ENCODE assay signal across 13 cellular contexts in the genomic region with DNA sequence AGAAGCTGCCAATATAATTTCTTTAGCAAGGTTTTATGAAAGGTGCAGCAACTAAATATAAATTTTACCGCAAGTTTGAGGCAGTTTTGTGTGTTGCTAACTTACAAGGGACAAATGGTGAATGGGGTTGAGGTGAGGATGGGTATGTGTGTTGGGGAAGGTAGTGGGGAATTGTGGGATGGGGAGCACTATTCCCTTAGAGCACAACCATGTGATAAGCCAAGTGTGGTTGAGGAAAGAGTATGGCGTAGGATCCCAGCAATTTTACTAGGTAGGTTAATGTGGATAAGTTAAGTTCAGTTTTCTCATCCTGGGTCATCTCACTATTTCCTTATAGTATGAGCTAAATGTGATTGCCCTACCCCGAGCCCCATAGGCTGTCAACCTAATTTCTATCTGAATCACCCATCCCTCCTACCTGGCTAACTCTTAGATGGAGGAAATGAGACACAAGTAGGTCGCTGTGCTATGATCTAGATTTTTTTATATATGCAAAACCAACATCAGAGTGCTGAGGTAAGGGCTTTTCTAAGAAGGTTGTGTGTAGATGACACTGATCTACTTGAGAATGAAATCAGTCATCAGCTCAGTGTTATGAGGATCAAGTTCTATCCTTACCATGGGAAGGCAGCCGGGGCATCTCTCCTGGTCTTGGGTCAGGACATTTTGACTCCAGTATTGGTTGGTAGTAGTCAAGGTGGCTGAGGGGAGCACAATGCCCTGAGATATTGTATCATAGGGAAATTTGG. TPM values are rescaled to one million over a fixed set of nuclear protein-coding genes. Genes with fewer than 3 reads are reported as not detected.
DNase-seq lines count a peak whose midpoint lies in the region; ATAC-seq and TF ChIP-seq lines count a peak whose summit lies in the region.
"Had no signal": no experiment of that assay in that cellular context is flagged by ENCODE, and none has a peak within 500 bp of the region (broad histone marks: within the 10 kb centered on the region; RNA-seq: fewer than 3 reads in every experiment).

No MANE protein-coding gene starts in this region.

- TF ChIP-seq EP300 in esophagus muscularis mucosa (IDR thresholded peaks at IDR 0.05) = no peak

- peak in 2 of 3 donors; percentile 54 to 87 for DNase-seq in CD4-positive, CD25-positive, alpha-beta regulatory T cell
- DNase-seq in GM13977 (ENCODE audit: low spot score) (peak; percentile 37), esophagus muscularis mucosa (ENCODE audit: extremely low spot score) (peak; percentile 57), GM13976 (ENCODE audit: low spot score) (no peak), smooth muscle cell (lab: John Stamatoyannopoulos, UW; ENCODE audit: unreplicated experiment) (no peak), hepatocyte (ENCODE audit: low spot score) (no peak)
- DNase-seq in activated CD4-positive, alpha-beta T cell treated with anti-CD3 and anti-CD28 coated beads, Interleukin-2, amount 10 ng/mL, durations not matched to agents 24 days and 14 days = peak; percentile 78
- DNase-seq: foreskin keratinocyte, islet precursor cell, NCI-H2029, SIG-M5, substantia nigra had no signal

- no peaks in the 10 kb centered on the region for H3K79me2 ChIP-seq in smooth muscle cell (ENCODE audit: low read depth)
- H3K79me2 ChIP-seq in hepatocyte = no peaks in the 10 kb centered on the region

- H2AFZ ChIP-seq in smooth muscle cell (ENCODE audit: low read depth) (no peak overlapping the region), hepatocyte (no peak overlapping the region)

- peaks cover 77% of the 10 kb centered on the region for H3K4me1 ChIP-seq in CD4-positive, CD25-positive, alpha-beta regulatory T cell (ENCODE audit: control insufficient read depth, insufficient read depth, low read length, poor library complexity, severe bottlenecking)
- H3K4me1 ChIP-seq in esophagus muscularis mucosa (no peaks in the 10 kb centered on the region), smooth muscle cell (ENCODE audit: low read depth) (no peaks in the 10 kb centered on the region), hepatocyte (ENCODE audit: insufficient read depth) (no peaks in the 10 kb centered on the region)
- H3K4me1 ChIP-seq: foreskin keratinocyte had no signal

- no peak for TF ChIP-seq CTCF in GM13977 (IDR thresholded peaks at IDR 0.05; ENCODE audit: extremely low read depth, insufficient read depth, missing control alignments)
- TF ChIP-seq CTCF in esophagus muscularis mucosa (IDR thresholded peaks at IDR 0.05) = no peak
- TF ChIP-seq CTCF in GM13976 (IDR thresholded peaks at IDR 0.05; ENCODE audit: borderline replicate concordance, control extremely low read depth, extremely low read depth, insufficient read depth, missing control alignments) = no peak
- no peak for TF ChIP-seq CTCF in smooth muscle cell (IDR thresholded peaks at IDR 0.05; ENCODE audit: borderline replicate concordance, insufficient read depth, poor library complexity, severe bottlenecking)
- TF ChIP-seq CTCF in hepatocyte (IDR thresholded peaks at IDR 0.05; ENCODE audit: poor library complexity) = no peak

- in situ Hi-C loops in GM13977 (cut with MboI; ENCODE audit: low pct_unique_long_range_greater_than_20kb, low sequenced_read_pairs, unreplicated experiment) (no loop called here), GM13976 (cut with MboI; ENCODE audit: low sequenced_read_pairs, unreplicated experiment) (no loop called here)

- H3K4me2 ChIP-seq in smooth muscle cell (no peak overlapping the region), hepatocyte (no peak overlapping the region)

- no peak overlapping the region for H3K9ac ChIP-seq in smooth muscle cell (ENCODE audit: low read depth)

- H3K27ac Mint-ChIP-seq in CD4-positive, CD25-positive, alpha-beta regulatory T cell = peak overlapping the region; percentile 92 to 98 (median 94)
- H3K27ac Mint-ChIP-seq in activated CD4-positive, alpha-beta T cell treated with anti-CD3 and anti-CD28 coated beads, Interleukin-2, amount 10 ng/mL, durations not matched to agents 24 days and 14 days = peak overlapping the region; percentile 99

- no peaks in the 10 kb centered on the region for H3K9me2 ChIP-seq in hepatocyte (replicated peaks; ENCODE audit: insufficient read depth)

- H4K20me1 ChIP-seq in smooth muscle cell (ENCODE audit: low read depth) (no peaks in the 10 kb centered on the region), hepatocyte (ENCODE audit: insufficient read depth, poor library complexity, severe bottlenecking) (no peaks in the 10 kb centered on the region)

- no peak for TF ChIP-seq POLR2A in esophagus muscularis mucosa (IDR thresholded peaks at IDR 0.05; ENCODE audit: low read depth)

- H3K36me3 Mint-ChIP-seq in CD4-positive, CD25-positive, alpha-beta regulatory T cell = peaks cover 59% of the 10 kb centered on the region
- H3K36me3 Mint-ChIP-seq in activated CD4-positive, alpha-beta T cell treated with anti-CD3 and anti-CD28 coated beads, Interleukin-2, amount 10 ng/mL, durations not matched to agents 24 days and 14 days (ENCODE audit: low read depth) = peaks cover 90% of the 10 kb centered on the region

- peak; percentile 83 to 85 for ATAC-seq in CD4-positive, CD25-positive, alpha-beta regulatory T cell (ENCODE audit: low read depth in 2 of 2)
- ATAC-seq: foreskin keratinocyte had no signal

- H3K4me1 Mint-ChIP-seq in CD4-positive, CD25-positive, alpha-beta regulatory T cell = peaks cover 50 to 92% (median 80%) of the 10 kb centered on the region in 4 donors
- H3K4me1 Mint-ChIP-seq in activated CD4-positive, alpha-beta T cell treated with anti-CD3 and anti-CD28 coated beads, Interleukin-2, amount 10 ng/mL, durations not matched to agents 24 days and 14 days = peaks cover 83% of the 10 kb centered on the region

- H3K36me3 ChIP-seq in CD4-positive, CD25-positive, alpha-beta regulatory T cell (ENCODE audit: control insufficient read depth, insufficient read depth, low read length) = peaks cover 34% of the 10 kb centered on the region
- H3K36me3 ChIP-seq in esophagus muscularis mucosa = no peaks in the 10 kb centered on the region
- no peaks in the 10 kb centered on the region for H3K36me3 ChIP-seq in smooth muscle cell (ENCODE audit: low read depth)
- H3K36me3 ChIP-seq in hepatocyte (replicated peaks; ENCODE audit: insufficient read depth, low read depth) = no peaks in the 10 kb centered on the region

- no peaks in the 10 kb centered on the region for H3K27me3 Mint-ChIP-seq in CD4-positive, CD25-positive, alpha-beta regulatory T cell
- H3K27me3 Mint-ChIP-seq in activated CD4-positive, alpha-beta T cell treated with anti-CD3 and anti-CD28 coated beads, Interleukin-2, amount 10 ng/mL, durations not matched to agents 24 days and 14 days = no peaks in the 10 kb centered on the region

- H3K27ac ChIP-seq in CD4-positive, CD25-positive, alpha-beta regulatory T cell (ENCODE audit: insufficient read depth, low read length, poor library complexity, severe bottlenecking) = peak overlapping the region; percentile 99
- no peak overlapping the region for H3K27ac ChIP-seq in esophagus muscularis mucosa (replicated peaks in 1 of 4)
- H3K27ac ChIP-seq in smooth muscle cell (ENCODE audit: low read depth) = no peak overlapping the region
- H3K27ac ChIP-seq in hepatocyte = no peak overlapping the region
- H3K27ac ChIP-seq: foreskin keratinocyte had no signal

- intact Hi-C loops in activated CD4-positive, alpha-beta T cell treated with anti-CD3 and anti-CD28 coated beads, Interleukin-2, amount 10 ng/mL, durations not matched to agents 24 days and 14 days (cut with micrococcal nuclease) = loop anchor here (1.0 to 10.0 kb wide), 7 partner anchors 16 to 698 kb away; a partner anchor contains a TSS
- intact Hi-C loops in esophagus muscularis mucosa (cut with DNase I) = no loop called here

- no peaks in the 10 kb centered on the region for H3F3A ChIP-seq in smooth muscle cell (ENCODE audit: low read depth)

- H3K27me3 ChIP-seq in CD4-positive, CD25-positive, alpha-beta regulatory T cell (ENCODE audit: control insufficient read depth, insufficient read depth, low read length) = no peaks in the 10 kb centered on the region
- H3K27me3 ChIP-seq in esophagus muscularis mucosa (no peaks in the 10 kb centered on the region), smooth muscle cell (ENCODE audit: low read depth) (no peaks in the 10 kb centered on the region), hepatocyte (no peaks in the 10 kb centered on the region)

- no peaks in the 10 kb centered on the region for H3K9me3 ChIP-seq in CD4-positive, CD25-positive, alpha-beta regulatory T cell (ENCODE audit: control insufficient read depth in 2 of 2, low read length in 2 of 2)
- H3K9me3 ChIP-seq in esophagus muscularis mucosa (no peaks in the 10 kb centered on the region), smooth muscle cell (replicated peaks; ENCODE audit: low read depth) (no peaks in the 10 kb centered on the region), hepatocyte (ENCODE audit: low read depth) (no peaks in the 10 kb centered on the region)

- WGBS in esophagus muscularis mucosa = 88% methylated on average over 5 of the region's 5 CpGs
- 97% methylated on average over 5 of the region's 5 CpGs for WGBS in smooth muscle cell (ENCODE audit: low lambda C conversion rate)
- WGBS in hepatocyte (ENCODE audit: low lambda C conversion rate, missing lambda C conversion rate) = 98% methylated on average over 5 of the region's 5 CpGs

- peak overlapping the region; percentile 66 to 93 (median 84) for H3K4me3 Mint-ChIP-seq in CD4-positive, CD25-positive, alpha-beta regulatory T cell
- H3K4me3 Mint-ChIP-seq in activated CD4-positive, alpha-beta T cell treated with anti-CD3 and anti-CD28 coated beads, Interleukin-2, amount 10 ng/mL, durations not matched to agents 24 days and 14 days = peak overlapping the region; percentile 75

- peaks cover 0 to 6% (median 0%) of the 10 kb centered on the region in 7 donors for H3K9me3 Mint-ChIP-seq in CD4-positive, CD25-positive, alpha-beta regulatory T cell
- peaks cover 14% of the 10 kb centered on the region for H3K9me3 Mint-ChIP-seq in activated CD4-positive, alpha-beta T cell treated with anti-CD3 and anti-CD28 coated beads, Interleukin-2, amount 10 ng/mL, durations not matched to agents 24 days and 14 days

- H3K4me3 ChIP-seq in CD4-positive, CD25-positive, alpha-beta regulatory T cell (ENCODE audit: low read depth, low read length) = peak overlapping the region; percentile 72
- H3K4me3 ChIP-seq in esophagus muscularis mucosa (no peak overlapping the region), smooth muscle cell (no peak overlapping the region), hepatocyte (no peak overlapping the region)

RNA-seq across cellular contexts. Expression of a gene that starts 23.8 kb away (rescaled TPM):
- total RNA-seq in CD4-positive, CD25-positive, alpha-beta regulatory T cell = 70.3 TPM
- 10 to 100 TPM; 33.5 to 45.4 (median 39.5) TPM for polyA plus RNA-seq in CD4-positive, CD25-positive, alpha-beta regulatory T cell
- 113 and 114 TPM in 2 replicates for total RNA-seq in activated CD4-positive, alpha-beta T cell treated with anti-CD3 and anti-CD28 coated beads, Interleukin-2, amount 10 ng/mL, durations not matched to agents 24 days and 14 days
- total RNA-seq in esophagus muscularis mucosa (1 to 10 TPM in 2 of 4 donors, under 1 TPM in 2; 0.57 to 5.0 (median 0.95) TPM), smooth muscle cell (not detected in 2 replicates), hepatocyte (0.20 and 1.2 TPM in 2 replicates)
- polyA plus RNA-seq in smooth muscle cell (not detected in 2 replicates), hepatocyte (2.1 and 2.3 TPM in 2 replicates)
- total RNA-seq: foreskin keratinocyte, pulmonary artery endothelial cell had no signal
- polyA plus RNA-seq: foreskin keratinocyte had no signal

RNA-seq across cellular contexts. Expression of a gene that starts 43.8 kb away (rescaled TPM):
- total RNA-seq in CD4-positive, CD25-positive, alpha-beta regulatory T cell = 135 TPM
- polyA plus RNA-seq in CD4-positive, CD25-positive, alpha-beta regulatory T cell = 10 to 100 TPM; 20.7 to 36.4 (median 27.1) TPM
- 17.3 and 17.7 TPM in 2 replicates for total RNA-seq in activated CD4-positive, alpha-beta T cell treated with anti-CD3 and anti-CD28 coated beads, Interleukin-2, amount 10 ng/mL, durations not matched to agents 24 days and 14 days
- total RNA-seq in esophagus muscularis mucosa (1 to 10 TPM; 2.7 to 7.3 (median 4.7) TPM), smooth muscle cell (not detected in 2 replicates), hepatocyte (0.23 and 0.60 TPM in 2 replicates)
- polyA plus RNA-seq in smooth muscle cell (not detected in 2 replicates), hepatocyte (0.74 TPM in 1 of 2 replicates, not detected in the other)
- total RNA-seq: foreskin keratinocyte, pulmonary artery endothelial cell had no signal
- polyA plus RNA-seq: foreskin keratinocyte had no signal

Comparison
In these comparisons a context has a peak if more than half of its experiments do, and no peak if none do; other contexts are left out.
1. DNase-seq: peak in CD4-positive, CD25-positive, alpha-beta regulatory T cell (2 of 3), GM13977 (single experiment), activated CD4-positive, alpha-beta T cell treated with anti-CD3 and anti-CD28 coated beads, Interleukin-2, amount 10 ng/mL, durations not matched to agents 24 days and 14 days (single experiment) and esophagus muscularis mucosa (single experiment); none in GM13976 (single experiment), smooth muscle cell (single experiment) and hepatocyte (single experiment).
2. RNA of a gene that starts 23.8 kb away (total RNA-seq): 113 to 114 TPM in activated CD4-positive, alpha-beta T cell treated with anti-CD3 and anti-CD28 coated beads, Interleukin-2, amount 10 ng/mL, durations not matched to agents 24 days and 14 days and 70.3 TPM in CD4-positive, CD25-positive, alpha-beta regulatory T cell (single experiment); 0.57 to 5.0 TPM in esophagus muscularis mucosa, 0.20 to 1.2 TPM in hepatocyte and not detected in smooth muscle cell; every median in the first group is over 10 times any median in the second.